In the genomic region with DNA sequence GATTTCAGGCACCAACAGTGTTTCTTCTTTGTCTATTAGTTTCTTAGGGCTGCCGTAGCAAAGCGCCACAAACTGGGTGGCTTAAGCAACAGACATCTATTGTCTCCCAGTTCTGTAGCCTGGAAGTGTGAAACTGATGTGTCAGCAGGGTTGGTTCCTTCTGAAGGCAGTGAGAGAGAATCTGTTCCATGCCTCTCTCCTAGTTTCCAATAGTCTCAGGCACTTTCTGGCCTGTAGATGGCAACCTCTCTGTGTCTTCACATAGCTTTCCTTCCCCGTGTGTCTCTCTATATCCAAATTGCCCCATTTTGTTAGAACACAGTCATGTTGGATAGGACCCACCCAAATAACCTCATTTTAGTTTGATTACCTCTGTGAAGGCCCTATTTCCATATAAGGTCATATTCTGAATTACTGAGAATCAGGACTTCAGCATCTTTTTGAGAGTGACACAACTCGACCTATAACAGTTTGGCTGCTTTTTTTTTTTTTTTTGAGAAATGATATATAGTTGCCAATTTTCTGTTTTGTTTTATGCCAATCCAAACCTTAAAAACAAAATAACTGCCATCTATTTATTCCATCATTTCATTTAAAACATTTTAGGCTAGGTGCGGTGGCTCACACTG, we compare ENCODE assay signal across 10 cellular contexts.
DNase-seq lines count a peak whose midpoint lies in the region; ATAC-seq and TF ChIP-seq lines count a peak whose summit lies in the region.
"Had no signal": no experiment of that assay in that cellular context is flagged by ENCODE, and none has a peak within 500 bp of the region (broad histone marks: within the 10 kb centered on the region; RNA-seq: fewer than 3 reads in every experiment).

No MANE protein-coding gene starts in this region.

- TF ChIP-seq POLR2A in right lobe of liver (IDR thresholded peaks at IDR 0.05): no peak

- no peaks in the 10 kb centered on the region for H3K9me3 ChIP-seq in HAP-1
- no peaks in the 10 kb centered on the region for H3K9me3 ChIP-seq in right lobe of liver

- H3K27ac ChIP-seq in right lobe of liver: no peak overlapping the region
- H3K27ac ChIP-seq: skin epidermis had no signal

- WGBS in right lobe of liver (ENCODE audit: insufficient coverage, low coverage, low lambda C conversion rate, missing lambda C conversion rate): 44% methylated on average over 5 of the region's 5 CpGs

- intact Hi-C loops in right lobe of liver (cut with DNase I): no loop called here

- peaks cover 12% of the 10 kb centered on the region for H3K4me1 ChIP-seq in HAP-1
- no peaks in the 10 kb centered on the region for H3K4me1 ChIP-seq in right lobe of liver

- in situ Hi-C loops in HAP-1 (cut with MboI; ENCODE audit: low sequenced_read_pairs): loop anchor here (25.0 kb wide), 1 partner anchor 98 kb away; a partner anchor contains a TSS

- TF ChIP-seq CTCF in cardiac fibroblast (IDR thresholded peaks at IDR 0.05; ENCODE audit: low read depth, low read length): peak; percentile 74
- peak; percentile 30 to 57 (median 51) for TF ChIP-seq CTCF in right lobe of liver (IDR thresholded peaks at IDR 0.05)

- H3K36me3 ChIP-seq in HAP-1 (replicated peaks): no peaks in the 10 kb centered on the region
- no peaks in the 10 kb centered on the region for H3K36me3 ChIP-seq in right lobe of liver

- H3K27me3 ChIP-seq in HAP-1 (ENCODE audit: low read depth) (no peaks in the 10 kb centered on the region), right lobe of liver (no peaks in the 10 kb centered on the region)

- ATAC-seq in right lobe of liver: peak; percentile 81 to 95 (median 93)
- ATAC-seq in GM21447 (IDR thresholded peaks at IDR 0.05; ENCODE audit: unreplicated experiment): no peak

- no peak overlapping the region for H3K4me3 ChIP-seq in HAP-1
- H3K4me3 ChIP-seq in cardiac fibroblast (replicated peaks in 1 of 2; ENCODE audit: low read depth in 2 of 2, low read length in 2 of 2): no peak overlapping the region
- peak overlapping the region in 1 of 3 donors; percentile 8 for H3K4me3 ChIP-seq in right lobe of liver
- H3K4me3 ChIP-seq: skin epidermis had no signal

- peak; percentile 14 for DNase-seq in Daoy (ENCODE audit: low read depth)
- DNase-seq in HAP-1 (ENCODE audit: low spot score in 2 of 2): peak; percentile 56 to 84
- DNase-seq in NCI-H446 treated with DMSO at 0.1 percent for 48 hours (lab: John Stamatoyannopoulos, UW): peak; percentile 94
- peak; percentile 61 to 81 for DNase-seq in cardiac fibroblast (ENCODE audit: low read depth in 2 of 2)
- no peak for DNase-seq in right lobe of liver
- DNase-seq in HuH-7.5 (ENCODE audit: low spot score): no peak
- no peak for DNase-seq in activated naive CD4-positive, alpha-beta T cell (lab: John Stamatoyannopoulos, UW)
- DNase-seq: activated B cell treated with CpG ODN at 0.5 μM for 24 hours had no signal

Comparison
In these comparisons a context has a peak if more than half of its experiments do, and no peak if none do; other contexts are left out.
1. DNase-seq: peak in Daoy (single experiment), HAP-1 (2 of 2), NCI-H446 treated with DMSO at 0.1 percent for 48 hours (single experiment) and cardiac fibroblast (2 of 2); none in right lobe of liver (0 of 3), HuH-7.5 (single experiment) and activated naive CD4-positive, alpha-beta T cell (0 of 4).